In the genomic region with DNA sequence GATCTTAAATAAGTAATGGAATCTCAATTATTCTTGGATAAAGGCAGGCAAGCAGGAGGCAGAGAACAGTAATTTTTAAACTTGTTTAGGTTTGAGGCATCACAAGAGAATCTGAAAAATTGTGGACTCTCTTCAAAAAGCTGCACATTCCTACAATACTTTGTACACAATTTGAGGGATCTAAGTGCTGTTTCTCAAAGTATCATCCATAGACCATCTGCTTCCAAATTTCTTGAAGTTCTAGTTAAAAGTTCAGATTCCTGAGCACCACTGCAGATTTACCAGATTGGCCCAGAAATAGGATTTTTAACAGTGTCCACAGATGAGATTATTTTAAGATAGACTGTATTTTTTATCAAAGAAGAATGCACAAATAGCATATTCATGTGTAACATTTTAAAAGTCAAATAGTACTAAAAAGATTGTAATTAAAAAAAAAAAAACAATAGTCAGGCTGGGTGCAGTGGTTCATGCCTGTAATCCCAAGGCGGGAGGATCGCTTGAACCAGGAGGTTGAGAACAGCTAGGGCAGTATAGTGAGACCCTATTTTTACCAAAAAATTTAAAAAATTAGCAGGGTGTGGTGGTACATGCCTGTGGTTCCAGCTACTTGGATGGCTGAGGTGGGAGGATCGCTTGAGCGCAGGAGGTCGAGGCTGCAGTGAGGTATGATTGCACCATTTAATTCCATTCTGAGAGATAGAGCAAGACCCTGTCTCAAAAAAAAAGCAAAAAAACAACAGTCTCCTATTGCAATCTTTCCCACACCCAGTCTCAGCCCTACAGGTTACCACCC, we compare ENCODE assay signal across 1 cellular context.
TF ChIP-seq lines count a peak whose summit lies in the region.

No MANE protein-coding gene starts in this region.

TF ChIP-seq in IMR-90, 13 proteins besides CTCF, POLR2A, EP300 and RAD21:
- no peak for TF ChIP-seq RCOR1 (IDR thresholded peaks at IDR 0.05; ENCODE audit: insufficient replicate concordance, low read length)
- TF ChIP-seq CHD1 (IDR thresholded peaks at IDR 0.05; ENCODE audit: low read depth, low read length) = no peak
- no peak for TF ChIP-seq NFE2L2 (IDR thresholded peaks at IDR 0.05; ENCODE audit: low read depth, low read length)
- no peak for TF ChIP-seq CEBPB (IDR thresholded peaks at IDR 0.05; ENCODE audit: low read depth, low read length)
